In genomic region chr17:9465216-9465921, GRCh38 we compare ENCODE assay signal across 12 cellular contexts.
DNase-seq lines count a peak whose midpoint lies in the region; ATAC-seq and TF ChIP-seq lines count a peak whose summit lies in the region.
"Had no signal": no experiment of that assay in that cellular context is flagged by ENCODE, and none has a peak within 500 bp of the region (broad histone marks: within the 10 kb centered on the region; RNA-seq: fewer than 3 reads in every experiment).

No MANE protein-coding gene starts in this region.

- H3K27me3 Mint-ChIP-seq in MCF 10A (ENCODE audit: insufficient read depth, unreplicated experiment), result no peaks in the 10 kb centered on the region

- no peaks in the 10 kb centered on the region for H3K9me3 ChIP-seq in breast epithelium
- H3K9me3 ChIP-seq in suprapubic skin, result no peaks in the 10 kb centered on the region
- H3K9me3 ChIP-seq in psoas muscle, result no peaks in the 10 kb centered on the region
- H3K9me3 ChIP-seq: A549, tibial artery had no signal

- H3K4me3 ChIP-seq in breast epithelium, result no peak overlapping the region
- H3K4me3 ChIP-seq in brain microvascular endothelial cell (ENCODE audit: low read depth, low read length), result no peak overlapping the region
- H3K4me3 ChIP-seq in suprapubic skin, result peak overlapping the region; percentile 8
- no peak overlapping the region for H3K4me3 ChIP-seq in psoas muscle
- H3K4me3 ChIP-seq: A549, tibial artery had no signal

- in situ Hi-C loops in brain microvascular endothelial cell (cut with HindIII; ENCODE audit: low pct_ligation_motif_present, low sequenced_read_pairs), result no loop called here

- ATAC-seq in psoas muscle, result no peak
- ATAC-seq in HG02970 (IDR thresholded peaks at IDR 0.05; ENCODE audit: low FRiP score, unreplicated experiment), result no peak
- ATAC-seq: A549 had no signal

- CTCF ChIA-PET in MCF 10A (lab: Yijun Ruan, JAX), result interaction anchor here (1.0 kb wide), 1 partner anchor 1152 kb away, joined by 3 read pairs; no protein-coding TSS in a partner anchor

- DNase-seq in MCF 10A (ENCODE audit: unreplicated experiment), result peak; percentile 29
- no peak for DNase-seq in breast epithelium (ENCODE audit: low spot score in 2 of 2)
- DNase-seq in brain microvascular endothelial cell, result peak; percentile 59
- peak; percentile 17 for DNase-seq in hepatic stellate cell (ENCODE audit: low spot score)
- no peak for DNase-seq in suprapubic skin (ENCODE audit: low spot score in 2 of 2)
- no peak for DNase-seq in psoas muscle
- no peak for DNase-seq in NCI-H2029 (lab: John Stamatoyannopoulos, UW)
- DNase-seq: NCI-H1092, NCI-H748 treated with DMSO at 0.1 percent for 48 hours had no signal

- H3K27ac Mint-ChIP-seq in MCF 10A (ENCODE audit: low read depth, unreplicated experiment), result no peak overlapping the region

- no peaks in the 10 kb centered on the region for H3K27me3 ChIP-seq in breast epithelium
- no peaks in the 10 kb centered on the region for H3K27me3 ChIP-seq in brain microvascular endothelial cell (replicated peaks)
- H3K27me3 ChIP-seq in suprapubic skin, result no peaks in the 10 kb centered on the region
- no peaks in the 10 kb centered on the region for H3K27me3 ChIP-seq in psoas muscle (ENCODE audit: insufficient read depth in 3 of 3, low read length in 2 of 3)
- H3K27me3 ChIP-seq: tibial artery had no signal

- H3K4me1 ChIP-seq in breast epithelium (no peaks in the 10 kb centered on the region), suprapubic skin (no peaks in the 10 kb centered on the region), psoas muscle (peaks cover 5% of the 10 kb centered on the region)
- H3K4me1 ChIP-seq: A549 had no signal

- 66% methylated on average over 16 of the region's 16 CpGs for WGBS in suprapubic skin
- WGBS in psoas muscle, 3 donors, result 63 to 84% (median 69%) methylated on average over 16 of the region's 16 CpGs

- BruUV-seq in MCF 10A (replicated peaks; lab: Mats Ljungman, UMichigan), result no TSS peak

- no peaks in the 10 kb centered on the region for H3K36me3 ChIP-seq in breast epithelium
- H3K36me3 ChIP-seq in brain microvascular endothelial cell (replicated peaks), result no peaks in the 10 kb centered on the region
- no peaks in the 10 kb centered on the region for H3K36me3 ChIP-seq in suprapubic skin
- H3K36me3 ChIP-seq in psoas muscle (ENCODE audit: insufficient read depth in 1 of 2, low read depth in 1 of 2), result no peaks in the 10 kb centered on the region
- H3K36me3 ChIP-seq: tibial artery had no signal

- no peak overlapping the region for H3K27ac ChIP-seq in breast epithelium
- no peak overlapping the region for H3K27ac ChIP-seq in brain microvascular endothelial cell
- no peak overlapping the region for H3K27ac ChIP-seq in suprapubic skin
- H3K27ac ChIP-seq in psoas muscle, result no peak overlapping the region
- H3K27ac ChIP-seq: A549 had no signal

- POLR2A ChIA-PET in MCF 10A (lab: Yijun Ruan, JAX), result no interaction called here

- no peaks in the 10 kb centered on the region for H3K9me3 Mint-ChIP-seq in MCF 10A (ENCODE audit: unreplicated experiment)

- no peak for TF ChIP-seq POLR2A in breast epithelium (IDR thresholded peaks at IDR 0.05)
- TF ChIP-seq POLR2A in suprapubic skin (IDR thresholded peaks at IDR 0.05), result no peak

- H3K4me3 Mint-ChIP-seq in MCF 10A (ENCODE audit: unreplicated experiment), result no peak overlapping the region

- no peak for TF ChIP-seq EP300 in suprapubic skin (IDR thresholded peaks at IDR 0.05)

- no peaks in the 10 kb centered on the region for H3K4me1 Mint-ChIP-seq in MCF 10A (ENCODE audit: insufficient read depth, unreplicated experiment)

- H3K36me3 Mint-ChIP-seq in MCF 10A (ENCODE audit: insufficient read depth, unreplicated experiment), result no peaks in the 10 kb centered on the region

- intact Hi-C loops in MCF 10A (cut with micrococcal nuclease) (no loop called here), breast epithelium (cut with DNase I; ENCODE audit: low total_unique reads) (no loop called here), psoas muscle (cut with DNase I) (no loop called here)

- TF ChIP-seq CTCF in MCF 10A (IDR thresholded peaks at IDR 0.05; ENCODE audit: unreplicated experiment) (no peak), breast epithelium (IDR thresholded peaks at IDR 0.05) (no peak), brain microvascular endothelial cell (IDR thresholded peaks at IDR 0.05; ENCODE audit: low read depth, low read length, missing control alignments) (peak; percentile 30), suprapubic skin (IDR thresholded peaks at IDR 0.05) (no peak), psoas muscle (IDR thresholded peaks at IDR 0.05) (no peak)

Comparison
In these comparisons a context has a peak if more than half of its experiments do, and no peak if none do; other contexts are left out.
1. DNase-seq: peak in MCF 10A (single experiment), brain microvascular endothelial cell (single experiment) and hepatic stellate cell (single experiment); none in breast epithelium (0 of 2), suprapubic skin (0 of 2), psoas muscle (0 of 2) and NCI-H2029 (single experiment).